ENCODE assay signal across 15 cellular contexts in the genomic region with DNA sequence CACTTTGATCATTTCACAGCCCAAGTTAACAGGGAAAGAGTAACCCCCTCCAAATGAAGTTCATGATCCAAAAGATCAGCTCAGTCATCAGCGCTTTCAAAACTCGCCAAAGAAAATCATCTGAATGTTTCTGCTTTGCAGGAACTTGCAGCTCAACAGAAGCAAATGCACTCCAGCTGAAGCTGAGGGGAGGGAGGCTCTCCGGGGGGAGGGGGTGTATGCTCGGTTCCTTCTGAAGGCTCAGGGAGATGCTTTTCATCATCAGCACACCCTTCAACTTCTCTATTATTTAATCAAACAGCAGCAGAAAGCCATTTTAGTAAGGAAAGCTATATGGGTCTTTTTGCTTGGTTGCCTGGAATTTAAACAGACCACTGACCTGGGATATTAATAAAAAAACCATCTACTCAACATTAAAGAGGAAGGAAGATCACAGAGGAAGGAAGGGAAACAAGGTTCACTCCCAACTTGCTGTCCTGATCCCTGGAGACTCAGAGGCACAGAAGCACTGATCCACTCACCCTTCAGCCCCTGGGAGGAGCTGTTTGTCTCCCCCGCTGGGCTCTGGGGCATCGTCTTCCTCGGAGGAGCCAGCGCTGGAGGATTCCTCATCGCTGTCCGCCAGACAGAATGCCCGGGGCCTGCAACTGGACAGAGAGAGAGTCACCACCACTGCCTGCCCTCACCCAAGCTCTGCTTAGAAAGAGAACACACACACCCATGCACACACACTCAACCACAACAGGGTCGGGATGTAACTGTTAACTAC. TPM values are rescaled to one million over a fixed set of nuclear protein-coding genes. Genes with fewer than 3 reads are reported as not detected.
DNase-seq lines count a peak whose midpoint lies in the region; ATAC-seq, FAIRE-seq and TF ChIP-seq lines count a peak whose summit lies in the region.
"Had no signal": no experiment of that assay in that cellular context is flagged by ENCODE, and none has a peak within 500 bp of the region (broad histone marks: within the 10 kb centered on the region; RNA-seq: fewer than 3 reads in every experiment).

No MANE protein-coding gene starts in this region.

- in situ Hi-C loops in HepG2 (cut with HindIII; ENCODE audit: extremely low pct_ligation_motif_present, low pct_unique_long_range_greater_than_20kb), result no loop called here

- H3K4me2 ChIP-seq in HepG2 (ENCODE audit: low read depth, low read length), result no peak overlapping the region

- peaks cover 6 to 29% of the 10 kb centered on the region in 2 experiments for H3K36me3 ChIP-seq in HepG2 (replicated peaks in 1 of 2; ENCODE audit: control insufficient read depth in 1 of 2, insufficient read depth in 2 of 2, low read length in 2 of 2)
- peaks cover 0 to 10% (median 0%) of the 10 kb centered on the region in 4 donors for H3K36me3 ChIP-seq in right lobe of liver
- peaks cover 15% of the 10 kb centered on the region for H3K36me3 ChIP-seq in endodermal cell (ENCODE audit: control insufficient read depth, insufficient read depth, low read length)

- H3K4me3 Mint-ChIP-seq in endodermal cell (no peak overlapping the region), glutamatergic neuron (ENCODE audit: unreplicated experiment) (no peak overlapping the region)
- H3K4me3 Mint-ChIP-seq: naive thymus-derived CD4-positive, alpha-beta T cell had no signal

- DNase-seq in HepG2 (ENCODE audit: low spot score), result no peak
- no peak for DNase-seq in right lobe of liver
- DNase-seq in endodermal cell, result peak; percentile 73
- DNase-seq in pons (ENCODE audit: low spot score), result peak; percentile 63
- no peak for DNase-seq in COLO829 (ENCODE audit: low spot score)
- DNase-seq in NCI-H2196 (lab: John Stamatoyannopoulos, UW; ENCODE audit: unreplicated experiment), result no peak
- no peak for DNase-seq in glutamatergic neuron
- DNase-seq: activated CD4-positive, alpha-beta T cell treated with anti-CD3 and anti-CD28 coated beads for 4 hours; activated effector memory CD4-positive, alpha-beta T cell treated with Interleukin-2 at 50 U/mL for 16 hours; DMS79 treated with DMSO at 0.1 percent for 48 hours; esophagus squamous epithelium; SW 1271 had no signal

- H3K4me3 ChIP-seq in HepG2 (replicated peaks in 1 of 3; ENCODE audit: insufficient read depth in 1 of 3, low read depth in 2 of 3, low read length in 3 of 3) (no peak overlapping the region), right lobe of liver (no peak overlapping the region), endodermal cell (ENCODE audit: low read length) (no peak overlapping the region)
- H3K4me3 ChIP-seq: esophagus squamous epithelium, skin epidermis had no signal

- no peak for TF ChIP-seq RAD21 in HepG2 (CRISPR knock-in tag; IDR thresholded peaks at IDR 0.05)

- POLR2A ChIA-PET in HepG2 (lab: Yijun Ruan, JAX), result interaction anchor here (1.6 to 4.4 kb wide), 4 partner anchors 8 to 71 kb away, joined by 3 to 103 read pairs (median 18); no protein-coding TSS in a partner anchor

- H4K20me1 ChIP-seq in HepG2 (ENCODE audit: insufficient read depth, low read length), result no peaks in the 10 kb centered on the region

- H3K27ac ChIP-seq in HepG2 (ENCODE audit: extremely low read length, insufficient read depth, low read length) (peak overlapping the region; percentile 88), right lobe of liver (peak overlapping the region in 1 of 3 donors; percentile 91), endodermal cell (ENCODE audit: low read depth, low read length) (no peak overlapping the region)

- WGBS in HepG2 (ENCODE audit: low lambda C conversion rate), result 96% methylated on average over 12 of the region's 12 CpGs
- WGBS in right lobe of liver (ENCODE audit: insufficient coverage, low coverage, low lambda C conversion rate, missing lambda C conversion rate), result 48% methylated on average over 5 of the region's 12 CpGs
- WGBS in endodermal cell (ENCODE audit: insufficient coverage in 1 of 2, insufficient read length in 1 of 2), 2 experiments, result 57 to 82% methylated on average over 8 to 10 of the region's 12 CpGs

- no peak for TF ChIP-seq CTCF in HepG2 (CRISPR knock-in tag; IDR thresholded peaks at IDR 0.05)
- TF ChIP-seq CTCF in right lobe of liver (IDR thresholded peaks at IDR 0.05), result no peak
- peak; percentile 37 for TF ChIP-seq CTCF in endodermal cell (conservative IDR thresholded peaks at IDR 0.05)
- TF ChIP-seq CTCF in glutamatergic neuron (IDR thresholded peaks at IDR 0.05; ENCODE audit: partially characterized antibody, unreplicated experiment), result no peak

- TF ChIP-seq EP300 in HepG2 (IDR thresholded peaks at IDR 0.05; ENCODE audit: low read depth in 2 of 2, low read length in 2 of 2), result no peak
- no peak for TF ChIP-seq EP300 in HepG2 (CRISPR knock-in tag; IDR thresholded peaks at IDR 0.05; ENCODE audit: borderline replicate concordance)

- no peaks in the 10 kb centered on the region for H3K79me2 ChIP-seq in HepG2 (ENCODE audit: insufficient read depth, low read length)

- H3K27me3 Mint-ChIP-seq in endodermal cell (ENCODE audit: insufficient read depth), result no peaks in the 10 kb centered on the region
- H3K27me3 Mint-ChIP-seq in glutamatergic neuron (ENCODE audit: unreplicated experiment), result peaks cover 2% of the 10 kb centered on the region
- H3K27me3 Mint-ChIP-seq: naive thymus-derived CD4-positive, alpha-beta T cell had no signal

- FAIRE-seq in HepG2 (lab: Jason Lieb, UNC), result no peak

- H3K9ac ChIP-seq in HepG2 (ENCODE audit: insufficient read depth, low read depth, low read length) (0 out of 2 replicates have a peak overlapping the region, but pooled peaks have one; percentile 70), endodermal cell (ENCODE audit: extremely low read depth, low read length, poor library complexity, severe bottlenecking) (no peak overlapping the region)

- peaks cover 19% of the 10 kb centered on the region for H3K4me1 Mint-ChIP-seq in endodermal cell
- H3K4me1 Mint-ChIP-seq in glutamatergic neuron (ENCODE audit: low read depth, unreplicated experiment), result peaks cover 39% of the 10 kb centered on the region

- H3K27me3 ChIP-seq in HepG2 (ENCODE audit: control insufficient read depth in 1 of 2, insufficient read depth in 2 of 2, low read length in 2 of 2) (no peaks in the 10 kb centered on the region), right lobe of liver (no peaks in the 10 kb centered on the region), endodermal cell (ENCODE audit: control insufficient read depth, insufficient read depth, low read length, poor library complexity, severe bottlenecking) (no peaks in the 10 kb centered on the region)
- H3K27me3 ChIP-seq: esophagus squamous epithelium had no signal

- H3K9me3 ChIP-seq in HepG2 (ENCODE audit: low read length), result no peaks in the 10 kb centered on the region
- no peaks in the 10 kb centered on the region for H3K9me3 ChIP-seq in right lobe of liver
- no peaks in the 10 kb centered on the region for H3K9me3 ChIP-seq in endodermal cell (ENCODE audit: control insufficient read depth, low read length)
- H3K9me3 ChIP-seq: esophagus squamous epithelium had no signal

- no peak overlapping the region for H2AFZ ChIP-seq in HepG2 (ENCODE audit: low read length)

- intact Hi-C loops in HepG2 (cut with micrococcal nuclease; ENCODE audit: unreplicated experiment), result loop anchor here (5.0 to 10.0 kb wide), 2 partner anchors 340 to 563 kb away; a partner anchor contains a TSS
- intact Hi-C loops in right lobe of liver (cut with DNase I), result loop anchor here in 1 of 2 donors (10.0 kb wide), 1 partner anchor 110 kb away; a partner anchor contains a TSS

- no peaks in the 10 kb centered on the region for H3K9me3 Mint-ChIP-seq in endodermal cell
- no peaks in the 10 kb centered on the region for H3K9me3 Mint-ChIP-seq in glutamatergic neuron (ENCODE audit: unreplicated experiment)
- H3K9me3 Mint-ChIP-seq: naive thymus-derived CD4-positive, alpha-beta T cell had no signal

- TF ChIP-seq POLR2A in HepG2 (IDR thresholded peaks at IDR 0.05; ENCODE audit: insufficient read depth in 1 of 2, low read depth in 2 of 2, low read length in 2 of 2) (no peak), right lobe of liver (IDR thresholded peaks at IDR 0.05) (no peak)

- no TSS peak for BruUV-seq in HepG2 (replicated peaks; lab: Mats Ljungman, UMichigan)

- ATAC-seq in HepG2, result no peak
- ATAC-seq in right lobe of liver, result no peak
- no peak for ATAC-seq in HG03097 (IDR thresholded peaks at IDR 0.05; ENCODE audit: low FRiP score, unreplicated experiment)
- ATAC-seq: naive thymus-derived CD4-positive, alpha-beta T cell had no signal

- CTCF ChIA-PET in HepG2 (lab: Yijun Ruan, JAX; ENCODE audit: low intra/inter-chr PET ratio, low total read pairs), result no interaction called here

- H3K4me1 ChIP-seq in HepG2 (ENCODE audit: insufficient read depth, low read length) (peaks cover 93% of the 10 kb centered on the region), right lobe of liver (peaks cover 0 to 72% (median 32%) of the 10 kb centered on the region in 4 donors), endodermal cell (ENCODE audit: control insufficient read depth, insufficient read depth, low read length) (peaks cover 8% of the 10 kb centered on the region)

- H3K36me3 Mint-ChIP-seq in endodermal cell (ENCODE audit: low read depth) (peaks cover 21% of the 10 kb centered on the region), glutamatergic neuron (ENCODE audit: unreplicated experiment) (no peaks in the 10 kb centered on the region)

- no peak overlapping the region for H3K27ac Mint-ChIP-seq in endodermal cell
- H3K27ac Mint-ChIP-seq in glutamatergic neuron (ENCODE audit: unreplicated experiment), result no peak overlapping the region

RNA-seq across cellular contexts. Expression of a gene that starts 24.6 kb away (rescaled TPM):
- total RNA-seq in HepG2 (2016; rRNA removed; fragmentation: Illumina TruSeq; extraction: Trizol) (4.1 and 6.0 TPM in 2 replicates), right lobe of liver (10 to 100 TPM; 22.7 to 47.6 (median 28.7) TPM), endodermal cell (10 to 100 TPM in 1 of 2 donors, 1 to 10 TPM in 1; 9.0 to 13.7 TPM), glutamatergic neuron (ENCODE audit: unreplicated experiment) (6.9 TPM)
- 3.0 and 3.8 TPM in 2 replicates for total RNA-seq in HepG2 (2016; cell fraction: cytosol; rRNA removed; fragmentation: Illumina TruSeq; extraction: Trizol; ENCODE audit: low read depth)
- 3.2 and 7.0 TPM in 2 replicates for total RNA-seq in HepG2 (2016; cell fraction: insoluble cytoplasmic fraction; rRNA removed; fragmentation: Illumina TruSeq; extraction: Trizol)
- total RNA-seq in HepG2 (2016; cell fraction: membrane; rRNA removed; fragmentation: Illumina TruSeq; extraction: Trizol), result 4.2 and 4.8 TPM in 2 replicates
- 10.8 and 12.6 TPM in 2 replicates for total RNA-seq in HepG2 (2016; cell fraction: nucleus; rRNA removed; fragmentation: Illumina TruSeq; extraction: Trizol)
- 12.7 and 15.7 TPM in 2 replicates for polyA plus RNA-seq in HepG2 (2011; rRNA removed)
- 9.1 and 10.3 TPM in 2 replicates for polyA plus RNA-seq in HepG2 (2011; cell fraction: cytosol; rRNA removed)
- polyA plus RNA-seq in HepG2 (2011; cell fraction: nucleus; rRNA removed), result 32.7 and 33.0 TPM in 2 replicates
- 20.8 and 22.2 TPM in 2 replicates for polyA plus RNA-seq in HepG2 (2012)
- 2.9 and 3.1 TPM in 2 replicates for polyA plus RNA-seq in HepG2 (2016; cell fraction: cytosol; fragmentation: Illumina TruSeq; extraction: Trizol; ENCODE audit: low read depth)
- polyA plus RNA-seq in HepG2 (2016; cell fraction: insoluble cytoplasmic fraction; fragmentation: Illumina TruSeq; extraction: Trizol; ENCODE audit: low read depth), result 3.3 and 3.6 TPM in 2 replicates
- 3.4 and 3.6 TPM in 2 replicates for polyA plus RNA-seq in HepG2 (2016; cell fraction: membrane; fragmentation: Illumina TruSeq; extraction: Trizol; ENCODE audit: low read depth)
- 11.5 and 12.4 TPM in 2 replicates for polyA plus RNA-seq in HepG2 (2016; cell fraction: nucleus; fragmentation: Illumina TruSeq; extraction: Trizol; ENCODE audit: insufficient read depth, low read depth)
- polyA minus RNA-seq in HepG2 (2011; rRNA and poly(A)+ RNA removed; ENCODE audit: low replicate concordance), result 10.5 and 30.9 TPM in 2 replicates
- 13.3 and 18.1 TPM in 2 replicates for polyA minus RNA-seq in HepG2 (2011; cell fraction: cytosol; rRNA and poly(A)+ RNA removed)
- 48.8 and 61.2 TPM in 2 replicates for polyA minus RNA-seq in HepG2 (2011; cell fraction: nucleus; rRNA and poly(A)+ RNA removed)
- polyA plus RNA-seq in endodermal cell (2013, experiment 1 of 2), result 3.0 TPM
- polyA plus RNA-seq in endodermal cell (2013, experiment 2 of 2), result 3.6 TPM

Comparison
In these comparisons a context has a peak if more than half of its experiments do, and no peak if none do; other contexts are left out.
1. DNase-seq: peak in endodermal cell (single experiment) and pons (single experiment); none in HepG2 (single experiment), right lobe of liver (0 of 3), COLO829 (single experiment), NCI-H2196 (single experiment) and glutamatergic neuron (single experiment).